8 cellular contexts compared by ENCODE assay signal in genomic region chr19:55452381-55453325, GRCh38. TPM values are rescaled to one million over a fixed set of nuclear protein-coding genes. Genes with fewer than 3 reads are reported as not detected.
DNase-seq lines count a peak whose midpoint lies in the region; ATAC-seq and TF ChIP-seq lines count a peak whose summit lies in the region.

No MANE protein-coding gene starts in this region.

- H3K4me3 Mint-ChIP-seq in activated CD4-positive, alpha-beta T cell treated with anti-CD3 and anti-CD28 coated beads, Interleukin-2, amount 10 ng/mL, durations not matched to agents 7 days and 5 days = no peak overlapping the region
- H3K4me3 Mint-ChIP-seq in endothelial cell (ENCODE audit: unreplicated experiment) = peak overlapping the region; percentile 81

- H3K9ac ChIP-seq in mesenchymal stem cell (ENCODE audit: low read length) = no peak overlapping the region

- H3K79me1 ChIP-seq in mesenchymal stem cell (replicated peaks; ENCODE audit: low read length, poor library complexity, severe bottlenecking) = peaks cover 15% of the 10 kb centered on the region

- H3K4me3 ChIP-seq in mesenchymal stem cell (ENCODE audit: insufficient read depth in 1 of 2, low read depth in 1 of 2, low read length in 2 of 2) (no peak overlapping the region), upper lobe of left lung (peak overlapping the region in 2 of 4 donors; percentile 7 to 21)

- H2BK5ac ChIP-seq in mesenchymal stem cell (ENCODE audit: low read depth, low read length, poor library complexity, severe bottlenecking) = no peak overlapping the region

- H3K9me3 Mint-ChIP-seq in activated CD4-positive, alpha-beta T cell treated with anti-CD3 and anti-CD28 coated beads, Interleukin-2, amount 10 ng/mL, durations not matched to agents 7 days and 5 days = no peaks in the 10 kb centered on the region
- H3K9me3 Mint-ChIP-seq in endothelial cell (ENCODE audit: unreplicated experiment) = no peaks in the 10 kb centered on the region

- peaks cover 6% of the 10 kb centered on the region for H3K36me3 Mint-ChIP-seq in activated CD4-positive, alpha-beta T cell treated with anti-CD3 and anti-CD28 coated beads, Interleukin-2, amount 10 ng/mL, durations not matched to agents 7 days and 5 days (ENCODE audit: low read depth)
- peaks cover 8% of the 10 kb centered on the region for H3K36me3 Mint-ChIP-seq in endothelial cell (ENCODE audit: low read depth, unreplicated experiment)

- H3K4ac ChIP-seq in mesenchymal stem cell (ENCODE audit: low read depth in 1 of 2, low read length in 2 of 2) = no peak overlapping the region

- H3K27me3 ChIP-seq in mesenchymal stem cell (ENCODE audit: control insufficient read depth in 1 of 2, insufficient read depth in 1 of 2, low read length in 2 of 2) (peaks cover 33 to 39% of the 10 kb centered on the region in 2 experiments), upper lobe of left lung (peaks cover 7 to 27% (median 16%) of the 10 kb centered on the region in 4 donors)

- CTCF ChIA-PET in activated CD4-positive, alpha-beta T cell treated with anti-CD3 and anti-CD28 coated beads, Interleukin-2, amount 10 ng/mL, durations not matched to agents 7 days and 5 days (lab: Charles Lee) = interaction anchor here (0.5 to 2.0 kb wide), 8 partner anchors 9 to 292 kb away, joined by 3 to 11 read pairs (median 4); partner anchors contain the start of gene ISOC2

- H3K4me1 Mint-ChIP-seq in activated CD4-positive, alpha-beta T cell treated with anti-CD3 and anti-CD28 coated beads, Interleukin-2, amount 10 ng/mL, durations not matched to agents 7 days and 5 days = peaks cover 9% of the 10 kb centered on the region
- H3K4me1 Mint-ChIP-seq in endothelial cell (ENCODE audit: unreplicated experiment) = peaks cover 5% of the 10 kb centered on the region

- 9% methylated on average over 47 of the region's 56 CpGs for WGBS in mesenchymal stem cell
- WGBS in upper lobe of left lung, 2 donors = 20 to 23% methylated on average over 35 to 44 of the region's 56 CpGs

- H2BK12ac ChIP-seq in mesenchymal stem cell (ENCODE audit: low read length in 2 of 2) = no peak overlapping the region

- no peak overlapping the region for H3K18ac ChIP-seq in mesenchymal stem cell (ENCODE audit: low read depth in 1 of 2, low read length in 2 of 2)

- no peak overlapping the region for H4K8ac ChIP-seq in mesenchymal stem cell (ENCODE audit: low read length)

- peak overlapping the region in 1 of 2 experiments; percentile 25 for H3K23ac ChIP-seq in mesenchymal stem cell (ENCODE audit: low read length in 2 of 2)

- peaks cover 11 to 39% of the 10 kb centered on the region in 2 experiments for H3K36me3 ChIP-seq in mesenchymal stem cell (ENCODE audit: control insufficient read depth in 1 of 2, insufficient read depth in 2 of 2, low read depth in 1 of 2, low read length in 2 of 2)
- H3K36me3 ChIP-seq in upper lobe of left lung = peaks cover 0 to 20% (median 9%) of the 10 kb centered on the region in 4 donors

- H4K91ac ChIP-seq in mesenchymal stem cell (ENCODE audit: low read length) = no peak overlapping the region

- DNase-seq in G401 (ENCODE audit: low spot score) = peak; percentile 97
- peak; percentile 83 for DNase-seq in NCI-H187 treated with DMSO at 0.1 percent for 48 hours (lab: John Stamatoyannopoulos, UW)
- DNase-seq in activated CD4-positive, alpha-beta T cell treated with anti-CD3 and anti-CD28 coated beads, Interleukin-2, amount 10 ng/mL, durations not matched to agents 7 days and 5 days = peak; percentile 43
- peak; percentile 54 for DNase-seq in endothelial cell (ENCODE audit: low spot score)
- DNase-seq in mesenchymal stem cell = peak; percentile 70
- DNase-seq in upper lobe of left lung = peak in 1 of 2 donors; percentile 91

- peaks cover 29% of the 10 kb centered on the region for H3K4me1 ChIP-seq in mesenchymal stem cell (ENCODE audit: control insufficient read depth, insufficient read depth, low read depth, low read length)
- H3K4me1 ChIP-seq in upper lobe of left lung = peaks cover 15 to 22% (median 20%) of the 10 kb centered on the region in 4 donors

- no peak overlapping the region for H3K14ac ChIP-seq in mesenchymal stem cell (ENCODE audit: low read length in 2 of 2)

- no peak overlapping the region for H3K27ac Mint-ChIP-seq in activated CD4-positive, alpha-beta T cell treated with anti-CD3 and anti-CD28 coated beads, Interleukin-2, amount 10 ng/mL, durations not matched to agents 7 days and 5 days
- H3K27ac Mint-ChIP-seq in endothelial cell (ENCODE audit: unreplicated experiment) = no peak overlapping the region

- TF ChIP-seq EP300 in upper lobe of left lung (IDR thresholded peaks at IDR 0.05) = no peak

- no peak overlapping the region for H2BK120ac ChIP-seq in mesenchymal stem cell (ENCODE audit: low read depth, low read length)

- no peak overlapping the region for H2AK5ac ChIP-seq in mesenchymal stem cell (ENCODE audit: low read length, severe bottlenecking)

- ATAC-seq in upper lobe of left lung (ENCODE audit: low FRiP score in 2 of 2) = peak; percentile 65 to 73
- ATAC-seq in HG03460 (IDR thresholded peaks at IDR 0.05; ENCODE audit: unreplicated experiment) = no peak
- no peak for ATAC-seq in HG02571 (IDR thresholded peaks at IDR 0.05; ENCODE audit: unreplicated experiment)

- H2AFZ ChIP-seq in mesenchymal stem cell (ENCODE audit: low read depth, low read length) = no peak overlapping the region

- no peak overlapping the region for H2BK15ac ChIP-seq in mesenchymal stem cell (ENCODE audit: low read depth, poor library complexity, severe bottlenecking)

- TF ChIP-seq POLR2A in upper lobe of left lung (IDR thresholded peaks at IDR 0.05) = no peak

- peak; percentile 21 for TF ChIP-seq CTCF in endothelial cell (IDR thresholded peaks at IDR 0.05; ENCODE audit: unreplicated experiment)
- TF ChIP-seq CTCF in upper lobe of left lung (IDR thresholded peaks at IDR 0.05) = no peak

- in situ Hi-C loops in G401 (cut with HindIII; ENCODE audit: low sequenced_read_pairs) = no loop called here

- H3K27me3 Mint-ChIP-seq in activated CD4-positive, alpha-beta T cell treated with anti-CD3 and anti-CD28 coated beads, Interleukin-2, amount 10 ng/mL, durations not matched to agents 7 days and 5 days = peaks cover 26% of the 10 kb centered on the region
- H3K27me3 Mint-ChIP-seq in endothelial cell (ENCODE audit: unreplicated experiment) = peaks cover 25% of the 10 kb centered on the region

- H3K27ac ChIP-seq in mesenchymal stem cell (ENCODE audit: low read length, poor library complexity, severe bottlenecking) (no peak overlapping the region), upper lobe of left lung (no peak overlapping the region)

- H3K9me3 ChIP-seq in mesenchymal stem cell (ENCODE audit: control insufficient read depth, low read length) (no peaks in the 10 kb centered on the region), upper lobe of left lung (no peaks in the 10 kb centered on the region)

- POLR2A ChIA-PET in activated CD4-positive, alpha-beta T cell treated with anti-CD3 and anti-CD28 coated beads, Interleukin-2, amount 10 ng/mL, durations not matched to agents 7 days and 5 days (lab: Charles Lee) = no interaction called here

- no peak overlapping the region for H3K4me2 ChIP-seq in mesenchymal stem cell (ENCODE audit: low read length, poor library complexity, severe bottlenecking)

RNA-seq across cellular contexts. Expression of gene ISOC2, which starts 8.8 kb away (rescaled TPM):
- total RNA-seq in G401 (2014; rRNA removed; shearing (Covaris generic)) = 186 and 197 TPM in 2 replicates
- total RNA-seq in activated CD4-positive, alpha-beta T cell treated with anti-CD3 and anti-CD28 coated beads, Interleukin-2, amount 10 ng/mL, durations not matched to agents 7 days and 5 days = 10 to 100 TPM; 18.9 to 20.7 TPM
- 20.2 TPM for total RNA-seq in endothelial cell (ENCODE audit: unreplicated experiment)
- polyA plus RNA-seq in mesenchymal stem cell (2013, experiment 1 of 2) = 54.6 TPM
- 52.1 TPM for polyA plus RNA-seq in mesenchymal stem cell (2013, experiment 2 of 2)
- 10 to 100 TPM in 5 of 6 donors, 1 to 10 TPM in 1; 4.2 to 44.8 (median 36.7) TPM for total RNA-seq in upper lobe of left lung

RNA-seq across cellular contexts. Expression of gene SHISA7, which starts 9.6 kb away (rescaled TPM):
- not detected in 2 replicates for total RNA-seq in G401 (2014; rRNA removed; shearing (Covaris generic))
- total RNA-seq in activated CD4-positive, alpha-beta T cell treated with anti-CD3 and anti-CD28 coated beads, Interleukin-2, amount 10 ng/mL, durations not matched to agents 7 days and 5 days = not detected
- total RNA-seq in endothelial cell (ENCODE audit: unreplicated experiment) (not detected), upper lobe of left lung (not detected)
- polyA plus RNA-seq in mesenchymal stem cell (2013, experiment 1 of 2) = not detected
- polyA plus RNA-seq in mesenchymal stem cell (2013, experiment 2 of 2) = under 0.01 TPM

RNA-seq across cellular contexts. Expression of gene C19orf85, which starts 11.9 kb away (rescaled TPM):
- not detected in 2 replicates for total RNA-seq in G401 (2014; rRNA removed; shearing (Covaris generic))
- total RNA-seq in activated CD4-positive, alpha-beta T cell treated with anti-CD3 and anti-CD28 coated beads, Interleukin-2, amount 10 ng/mL, durations not matched to agents 7 days and 5 days = not detected
- total RNA-seq in endothelial cell (ENCODE audit: unreplicated experiment) = not detected
- polyA plus RNA-seq in mesenchymal stem cell (2013, experiment 1 of 2) = not detected
- not detected for polyA plus RNA-seq in mesenchymal stem cell (2013, experiment 2 of 2)
- total RNA-seq in upper lobe of left lung = not detected

RNA-seq across cellular contexts. Expression of gene ZNF628, which starts 23.8 kb away (rescaled TPM):
- total RNA-seq in G401 (2014; rRNA removed; shearing (Covaris generic)) = 13.3 and 27.6 TPM in 2 replicates
- 1 to 10 TPM; 7.3 to 9.7 TPM for total RNA-seq in activated CD4-positive, alpha-beta T cell treated with anti-CD3 and anti-CD28 coated beads, Interleukin-2, amount 10 ng/mL, durations not matched to agents 7 days and 5 days
- total RNA-seq in endothelial cell (ENCODE audit: unreplicated experiment) (8.7 TPM), upper lobe of left lung (10 to 100 TPM in 5 of 6 donors, 1 to 10 TPM in 1; 9.9 to 32.1 (median 12.4) TPM)
- polyA plus RNA-seq in mesenchymal stem cell (2013, experiment 1 of 2) = 7.0 TPM
- 6.6 TPM for polyA plus RNA-seq in mesenchymal stem cell (2013, experiment 2 of 2)

RNA-seq across cellular contexts. Expression of gene NAT14, which starts 32.3 kb away (rescaled TPM):
- total RNA-seq in G401 (2014; rRNA removed; shearing (Covaris generic)) = 143 and 157 TPM in 2 replicates
- 10 to 100 TPM; 11.7 TPM for total RNA-seq in activated CD4-positive, alpha-beta T cell treated with anti-CD3 and anti-CD28 coated beads, Interleukin-2, amount 10 ng/mL, durations not matched to agents 7 days and 5 days
- total RNA-seq in endothelial cell (ENCODE audit: unreplicated experiment) (37.7 TPM), upper lobe of left lung (10 to 100 TPM; 13.1 to 19.2 (median 16.3) TPM)
- polyA plus RNA-seq in mesenchymal stem cell (2013, experiment 1 of 2) = 106 TPM
- 108 TPM for polyA plus RNA-seq in mesenchymal stem cell (2013, experiment 2 of 2)

Comparison
In these comparisons a context has a peak if more than half of its experiments do, and no peak if none do; other contexts are left out.
1. ATAC-seq: peak in upper lobe of left lung (2 of 2); none in HG03460 (single experiment) and HG02571 (single experiment).